In genomic region chr17:65039349-65039988, GRCh38 we compare ENCODE assay signal across 8 cellular contexts. TPM values are rescaled to one million over a fixed set of nuclear protein-coding genes. Genes with fewer than 3 reads are reported as not detected.
DNase-seq lines count a peak whose midpoint lies in the region; ATAC-seq and TF ChIP-seq lines count a peak whose summit lies in the region.

No MANE protein-coding gene starts in this region.

- H3K27me3 ChIP-seq in trophoblast cell (ENCODE audit: insufficient read depth, low read length) (no peaks in the 10 kb centered on the region), left ventricle myocardium inferior (ENCODE audit: low read depth) (no peaks in the 10 kb centered on the region), esophagus muscularis mucosa (no peaks in the 10 kb centered on the region)

- no peaks in the 10 kb centered on the region for H3K9me3 ChIP-seq in trophoblast cell (ENCODE audit: insufficient read depth, low read depth, low read length)
- no peaks in the 10 kb centered on the region for H3K9me3 ChIP-seq in left ventricle myocardium inferior (replicated peaks)
- no peaks in the 10 kb centered on the region for H3K9me3 ChIP-seq in esophagus muscularis mucosa

- peaks cover 50% of the 10 kb centered on the region for H3K4me1 Mint-ChIP-seq in activated T-helper 17 cell treated with anti-CD3 and anti-CD28 coated beads, Interleukin-2, amount 50 U/mL, for 72 hours

- H3K27ac ChIP-seq in trophoblast cell (ENCODE audit: low read depth, low read length) (no peak overlapping the region), left ventricle myocardium inferior (replicated peaks) (no peak overlapping the region), esophagus muscularis mucosa (replicated peaks in 1 of 4) (no peak overlapping the region)

- intact Hi-C loops in left ventricle myocardium inferior (cut with micrococcal nuclease) (no loop called here), esophagus muscularis mucosa (cut with DNase I) (no loop called here)

- no CpG with 5 or more reads among the region's 6 CpGs for WGBS in trophoblast cell (ENCODE audit: extremely low coverage, insufficient coverage, insufficient read length)
- 86% methylated on average over 6 of the region's 6 CpGs for WGBS in esophagus muscularis mucosa

- peaks cover 84% of the 10 kb centered on the region for H3K36me3 Mint-ChIP-seq in activated T-helper 17 cell treated with anti-CD3 and anti-CD28 coated beads, Interleukin-2, amount 50 U/mL, for 72 hours (ENCODE audit: low read depth)

- H2BK12ac ChIP-seq in trophoblast cell (ENCODE audit: low read length), result no peak overlapping the region

- no peak for TF ChIP-seq EP300 in esophagus muscularis mucosa (IDR thresholded peaks at IDR 0.05)

- H3K27me3 Mint-ChIP-seq in activated T-helper 17 cell treated with anti-CD3 and anti-CD28 coated beads, Interleukin-2, amount 50 U/mL, for 72 hours, result no peaks in the 10 kb centered on the region

- no peak overlapping the region for H3K4me2 ChIP-seq in trophoblast cell (ENCODE audit: low read length)

- TF ChIP-seq CTCF in left ventricle myocardium inferior (IDR thresholded peaks at IDR 0.05; ENCODE audit: borderline replicate concordance), result no peak
- no peak for TF ChIP-seq CTCF in esophagus muscularis mucosa (IDR thresholded peaks at IDR 0.05)

- no peak overlapping the region for H3K14ac ChIP-seq in trophoblast cell (ENCODE audit: low read length)

- H2AFZ ChIP-seq in trophoblast cell (ENCODE audit: insufficient read depth, low read length, poor library complexity), result no peak overlapping the region

- no peaks in the 10 kb centered on the region for H3K79me1 ChIP-seq in trophoblast cell (ENCODE audit: low read length)

- no peak overlapping the region for H2BK120ac ChIP-seq in trophoblast cell (ENCODE audit: insufficient read depth, low read length, poor library complexity)

- no peak overlapping the region for H2BK5ac ChIP-seq in trophoblast cell (ENCODE audit: low read depth, low read length, poor library complexity)

- ATAC-seq in HG03439 (IDR thresholded peaks at IDR 0.05; ENCODE audit: unreplicated experiment), result peak; percentile 65
- ATAC-seq in activated T-helper 17 cell treated with anti-CD3 and anti-CD28 coated beads, Interleukin-2, amount 50 U/mL, for 72 hours (replicated peaks), result peak; percentile 80

- H3K9me3 Mint-ChIP-seq in activated T-helper 17 cell treated with anti-CD3 and anti-CD28 coated beads, Interleukin-2, amount 50 U/mL, for 72 hours, result no peaks in the 10 kb centered on the region

- H4K8ac ChIP-seq in trophoblast cell (ENCODE audit: low read depth, low read length), result no peak overlapping the region

- H3K27ac Mint-ChIP-seq in activated T-helper 17 cell treated with anti-CD3 and anti-CD28 coated beads, Interleukin-2, amount 50 U/mL, for 72 hours, result peak overlapping the region; percentile 90

- no peak overlapping the region for H3K9ac ChIP-seq in trophoblast cell (ENCODE audit: low read length)

- H3K23ac ChIP-seq in trophoblast cell (ENCODE audit: low read length), result no peak overlapping the region

- peak overlapping the region; percentile 69 for H3K4ac ChIP-seq in trophoblast cell (ENCODE audit: low read depth, low read length)

- H3K4me3 Mint-ChIP-seq in activated T-helper 17 cell treated with anti-CD3 and anti-CD28 coated beads, Interleukin-2, amount 50 U/mL, for 72 hours, result peak overlapping the region; percentile 76

- H4K91ac ChIP-seq in trophoblast cell (ENCODE audit: low read depth, low read length), result no peak overlapping the region

- H3K36me3 ChIP-seq in trophoblast cell (ENCODE audit: control insufficient read depth in 1 of 2, insufficient read depth in 2 of 2, low read length in 2 of 2) (peaks cover 9 to 11% of the 10 kb centered on the region in 2 experiments), left ventricle myocardium inferior (no peaks in the 10 kb centered on the region), esophagus muscularis mucosa (peaks cover 0 to 9% (median 0%) of the 10 kb centered on the region in 4 donors)

- DNase-seq in stimulated activated CD4-positive, alpha-beta T cell treated with anti-CD3 and anti-CD28 coated beads, Interleukin-15, amount 100 ng/mL, for 24 hours, result peak; percentile 49
- DNase-seq in stimulated activated CD4-positive, alpha-beta T cell treated with anti-CD3 and anti-CD28 coated beads, Interleukin-12 subunit alpha, Interleukin-12 subunit beta, amount 100 ng/mL, for 4 hours, result no peak
- DNase-seq in trophoblast cell, result peak; percentile 25 to 74
- DNase-seq in left ventricle myocardium inferior, result no peak
- DNase-seq in cerebellar cortex (ENCODE audit: low spot score), result no peak
- DNase-seq in esophagus muscularis mucosa (ENCODE audit: extremely low spot score), result no peak

- no peak overlapping the region for H3K4me3 ChIP-seq in trophoblast cell (ENCODE audit: low read depth, low read length)
- H3K4me3 ChIP-seq in left ventricle myocardium inferior, result no peak overlapping the region
- no peak overlapping the region for H3K4me3 ChIP-seq in esophagus muscularis mucosa

- no peak overlapping the region for H4K12ac ChIP-seq in trophoblast cell (ENCODE audit: low read depth, low read length)

- peaks cover 11% of the 10 kb centered on the region for H3K79me2 ChIP-seq in trophoblast cell (ENCODE audit: control insufficient read depth, insufficient read depth, low read length, poor library complexity)

- H2AK5ac ChIP-seq in trophoblast cell (ENCODE audit: low read length), result no peak overlapping the region

- no peak for TF ChIP-seq POLR2A in esophagus muscularis mucosa (IDR thresholded peaks at IDR 0.05; ENCODE audit: low read depth)

- H3K18ac ChIP-seq in trophoblast cell (ENCODE audit: low read length), result no peak overlapping the region

- H3K4me1 ChIP-seq in trophoblast cell (ENCODE audit: control insufficient read depth in 1 of 2, insufficient read depth in 2 of 2, low read length in 2 of 2), result peaks cover 5% of the 10 kb centered on the region in 2 experiments
- peaks cover 99% of the 10 kb centered on the region for H3K4me1 ChIP-seq in left ventricle myocardium inferior
- H3K4me1 ChIP-seq in esophagus muscularis mucosa, result peaks cover 74 to 99% (median 98%) of the 10 kb centered on the region in 4 donors

RNA-seq across cellular contexts. Expression of gene GNA13, which starts 17.1 kb away (rescaled TPM):
- 10 to 100 TPM; 63.9 to 65.1 TPM for total RNA-seq in activated T-helper 17 cell treated with anti-CD3 and anti-CD28 coated beads, Interleukin-2, amount 50 U/mL, for 72 hours
- polyA plus RNA-seq in trophoblast cell (2013), result 86.8 and 89.6 TPM in 2 replicates
- total RNA-seq in left ventricle myocardium inferior (19.7 TPM), esophagus muscularis mucosa (10 to 100 TPM; 54.2 to 79.6 (median 69.2) TPM)

Comparison
In these comparisons a context has a peak if more than half of its experiments do, and no peak if none do; other contexts are left out.
1. DNase-seq: peak in stimulated activated CD4-positive, alpha-beta T cell treated with anti-CD3 and anti-CD28 coated beads, Interleukin-15, amount 100 ng/mL, for 24 hours (single experiment) and trophoblast cell (2 of 2); none in stimulated activated CD4-positive, alpha-beta T cell treated with anti-CD3 and anti-CD28 coated beads, Interleukin-12 subunit alpha, Interleukin-12 subunit beta, amount 100 ng/mL, for 4 hours (single experiment), left ventricle myocardium inferior (single experiment), cerebellar cortex (single experiment) and esophagus muscularis mucosa (single experiment).